1 cellular context compared by ENCODE assay signal in the genomic region with DNA sequence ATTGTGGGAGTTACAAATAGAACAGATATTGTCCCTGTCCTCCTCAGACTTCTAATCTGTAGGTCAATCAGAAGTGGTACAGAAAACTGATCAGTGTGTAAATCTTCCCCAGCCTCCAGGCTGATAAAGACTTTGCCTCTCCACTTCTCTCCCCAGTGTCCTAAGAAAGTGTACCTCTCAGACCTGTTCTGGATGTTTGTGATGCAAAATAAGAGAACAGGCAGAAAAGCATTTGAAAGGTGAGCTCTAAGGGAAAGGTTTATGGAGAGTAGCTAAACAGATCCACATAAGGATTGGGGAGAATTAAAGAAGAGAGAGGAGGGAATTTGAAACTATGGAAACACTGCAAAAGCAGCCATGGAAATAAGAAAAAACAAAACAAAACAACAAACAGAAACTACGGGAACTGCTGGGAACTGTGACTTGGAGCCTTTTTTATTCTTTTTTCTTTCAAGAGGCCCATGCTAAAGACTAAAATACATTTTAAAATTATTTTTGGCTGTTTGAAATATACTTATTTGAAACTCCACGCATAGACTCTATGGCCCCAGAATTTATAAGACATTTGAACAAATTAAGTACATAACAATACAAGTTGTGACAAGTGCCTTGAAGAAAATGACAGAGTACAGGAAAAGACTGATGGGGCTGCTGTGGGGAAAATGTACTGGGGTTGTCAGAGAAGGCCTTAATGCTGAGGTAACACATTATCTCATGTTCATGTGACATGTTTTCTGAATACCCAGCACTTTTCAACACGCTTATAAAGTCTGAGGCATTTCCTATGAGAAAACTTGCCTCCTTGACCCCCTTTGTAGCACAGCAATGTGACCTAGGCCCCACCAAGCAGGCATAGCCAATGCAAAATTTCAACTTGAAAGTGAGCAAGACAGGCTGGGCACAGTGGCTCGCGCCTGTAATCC.
A peak's percentile ranks its signal among the peaks of the same experiment; 100 is the strongest.
TF ChIP-seq lines count a peak whose summit lies in the region.

No MANE protein-coding gene starts in this region.

TF ChIP-seq in K562, 482 proteins besides CTCF, POLR2A, EP300 and RAD21 (continued from another document):
- TF ChIP-seq, protein P1, sequence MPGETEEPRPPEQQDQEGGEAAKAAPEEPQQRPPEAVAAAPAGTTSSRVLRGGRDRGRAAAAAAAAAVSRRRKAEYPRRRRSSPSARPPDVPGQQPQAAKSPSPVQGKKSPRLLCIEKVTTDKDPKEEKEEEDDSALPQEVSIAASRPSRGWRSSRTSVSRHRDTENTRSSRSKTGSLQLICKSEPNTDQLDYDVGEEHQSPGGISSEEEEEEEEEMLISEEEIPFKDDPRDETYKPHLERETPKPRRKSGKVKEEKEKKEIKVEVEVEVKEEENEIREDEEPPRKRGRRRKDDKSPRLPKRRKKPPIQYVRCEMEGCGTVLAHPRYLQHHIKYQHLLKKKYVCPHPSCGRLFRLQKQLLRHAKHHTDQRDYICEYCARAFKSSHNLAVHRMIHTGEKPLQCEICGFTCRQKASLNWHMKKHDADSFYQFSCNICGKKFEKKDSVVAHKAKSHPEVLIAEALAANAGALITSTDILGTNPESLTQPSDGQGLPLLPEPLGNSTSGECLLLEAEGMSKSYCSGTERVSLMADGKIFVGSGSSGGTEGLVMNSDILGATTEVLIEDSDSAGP (CRISPR knock-in tag; IDR thresholded peaks at IDR 0.05), result no peak
- TF ChIP-seq, protein P2, sequence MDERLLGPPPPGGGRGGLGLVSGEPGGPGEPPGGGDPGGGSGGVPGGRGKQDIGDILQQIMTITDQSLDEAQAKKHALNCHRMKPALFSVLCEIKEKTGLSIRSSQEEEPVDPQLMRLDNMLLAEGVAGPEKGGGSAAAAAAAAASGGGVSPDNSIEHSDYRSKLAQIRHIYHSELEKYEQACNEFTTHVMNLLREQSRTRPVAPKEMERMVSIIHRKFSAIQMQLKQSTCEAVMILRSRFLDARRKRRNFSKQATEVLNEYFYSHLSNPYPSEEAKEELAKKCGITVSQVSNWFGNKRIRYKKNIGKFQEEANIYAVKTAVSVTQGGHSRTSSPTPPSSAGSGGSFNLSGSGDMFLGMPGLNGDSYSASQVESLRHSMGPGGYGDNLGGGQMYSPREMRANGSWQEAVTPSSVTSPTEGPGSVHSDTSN (CRISPR knock-in tag; IDR thresholded peaks at IDR 0.05; ENCODE audit: low read depth), result no peak
- TF ChIP-seq, protein P2 (tag; conservative IDR thresholded peaks at IDR 0.05; ENCODE audit: low read depth), result 0 out of 2 replicates have a peak, but pooled peaks have one; percentile 5
- TF ChIP-seq ETV5 (CRISPR knock-in tag; IDR thresholded peaks at IDR 0.05; ENCODE audit: low read depth), result no peak
- TF ChIP-seq SETDB1 (IDR thresholded peaks at IDR 0.05; ENCODE audit: low read length), result no peak
- TF ChIP-seq C11orf30 (IDR thresholded peaks at IDR 0.05; ENCODE audit: low read depth), result peak; percentile 57; the same call in 1 of the 2 replicates
- no peak for TF ChIP-seq ZNF785 (CRISPR knock-in tag; IDR thresholded peaks at IDR 0.05)
- no peak for TF ChIP-seq CBX1 (IDR thresholded peaks at IDR 0.05; ENCODE audit: low read depth)
- TF ChIP-seq ZNF764 (CRISPR knock-in tag; IDR thresholded peaks at IDR 0.05; ENCODE audit: low read depth), result no peak
- TF ChIP-seq MAFF (IDR thresholded peaks at IDR 0.05; ENCODE audit: low read length), result no peak
- no peak for TF ChIP-seq SAP30 (IDR thresholded peaks at IDR 0.05; ENCODE audit: borderline replicate concordance, insufficient read depth, low read depth, low read length, poor library complexity, severe bottlenecking)
- peak; percentile 9 for TF ChIP-seq MEIS2 (IDR thresholded peaks at IDR 0.05; ENCODE audit: partially characterized antibody)
- TF ChIP-seq ZNF668 (CRISPR knock-in tag; IDR thresholded peaks at IDR 0.05), result no peak
- 0 out of 2 replicates have a peak, but pooled peaks have one; percentile 45 for TF ChIP-seq ZNF23 (CRISPR knock-in tag; IDR thresholded peaks at IDR 0.05)
- TF ChIP-seq ERF (CRISPR knock-in tag; IDR thresholded peaks at IDR 0.05), result no peak
- TF ChIP-seq ZNF561 (CRISPR knock-in tag; conservative IDR thresholded peaks at IDR 0.05), result no peak
- no peak for TF ChIP-seq MYNN (IDR thresholded peaks at IDR 0.05)
- no peak for TF ChIP-seq MYNN (CRISPR knock-in tag; IDR thresholded peaks at IDR 0.05)
